17 cellular contexts compared by ENCODE assay signal in the genomic region with DNA sequence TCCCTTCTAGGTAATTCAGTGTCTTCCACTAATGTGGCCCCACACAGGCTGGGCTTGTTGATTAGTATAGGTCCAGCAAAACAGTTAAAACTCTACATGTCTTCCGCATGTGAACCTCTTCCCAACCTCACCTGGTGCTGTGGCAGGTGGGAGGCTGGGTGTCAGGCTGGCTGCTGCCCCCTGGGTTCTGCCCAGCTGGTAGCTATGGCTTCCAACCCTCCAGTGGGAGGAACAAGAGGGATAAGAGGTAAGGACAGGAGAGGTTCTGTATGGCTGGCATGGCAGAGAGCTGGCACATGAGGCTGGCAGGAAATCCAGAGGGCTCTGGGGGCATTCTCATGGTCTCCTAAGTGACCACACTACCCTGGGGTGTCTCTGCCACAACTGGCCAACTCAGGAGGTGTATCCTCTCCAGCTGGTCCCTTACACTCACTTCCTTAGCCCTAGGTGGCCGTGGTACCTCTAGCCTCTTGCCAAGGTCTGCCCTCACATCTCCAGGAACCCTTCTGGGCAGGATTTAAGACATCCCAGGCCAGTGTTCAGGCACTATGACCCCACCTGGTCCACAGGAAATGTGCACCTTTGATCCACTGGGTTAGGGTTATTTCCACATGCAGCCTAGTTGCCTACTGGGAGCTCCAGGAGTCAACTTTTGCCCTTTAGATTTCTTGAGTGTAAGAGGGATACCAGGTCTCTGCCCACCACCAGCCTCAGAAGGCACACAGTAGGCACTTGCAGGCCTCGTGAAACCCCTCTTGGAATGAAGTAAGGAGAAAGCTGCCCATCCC. TPM values are rescaled to one million over a fixed set of nuclear protein-coding genes. Genes with fewer than 3 reads are reported as not detected.
DNase-seq lines count a peak whose midpoint lies in the region; ATAC-seq and TF ChIP-seq lines count a peak whose summit lies in the region.
"Had no signal": no experiment of that assay in that cellular context is flagged by ENCODE, and none has a peak within 500 bp of the region (broad histone marks: within the 10 kb centered on the region; RNA-seq: fewer than 3 reads in every experiment).

No MANE protein-coding gene starts in this region.

- no peak overlapping the region for H3K4me3 Mint-ChIP-seq in activated CD4-positive, alpha-beta T cell treated with anti-CD3 and anti-CD28 coated beads, Interleukin-2, amount 10 ng/mL, durations not matched to agents 24 days and 14 days
- H3K4me3 Mint-ChIP-seq: GM23338 had no signal

- 75 to 92% (median 84%) methylated on average over 3 of the region's 3 CpGs for WGBS in spleen, 5 donors

- peak; percentile 47 for DNase-seq in activated CD4-positive, alpha-beta T cell treated with anti-CD3 and anti-CD28 coated beads, Interleukin-2, amount 10 ng/mL, durations not matched to agents 24 days and 14 days
- DNase-seq in activated CD4-positive, alpha-beta T cell treated with anti-CD3 and anti-CD28 coated beads, Interleukin-2, amount 50 U/mL, for 48 hours: no peak
- DNase-seq in H4 (ENCODE audit: low spot score) (peak; percentile 2), islet precursor cell (peak; percentile 15), spleen (peak; percentile 41), NCI-H146 (lab: John Stamatoyannopoulos, UW) (no peak), NCI-H524 (lab: John Stamatoyannopoulos, UW) (no peak)
- DNase-seq: C1 segment of cervical spinal cord, DMS 273 treated with DMSO at 0.1 percent for 48 hours, KBM-7, NCI-H1092, NCI-H187, NCI-H446 treated with DMSO at 0.1 percent for 48 hours, NCI-H774 had no signal

- peaks cover 46% of the 10 kb centered on the region for H3K36me3 Mint-ChIP-seq in activated CD4-positive, alpha-beta T cell treated with anti-CD3 and anti-CD28 coated beads, Interleukin-2, amount 10 ng/mL, durations not matched to agents 24 days and 14 days (ENCODE audit: low read depth)

- H3K4me1 ChIP-seq in spleen: peaks cover 2 to 10% (median 5%) of the 10 kb centered on the region in 6 donors

- H3K9me3 Mint-ChIP-seq in activated CD4-positive, alpha-beta T cell treated with anti-CD3 and anti-CD28 coated beads, Interleukin-2, amount 10 ng/mL, durations not matched to agents 24 days and 14 days: peaks cover 11% of the 10 kb centered on the region
- H3K9me3 Mint-ChIP-seq: GM23338 had no signal

- no peak overlapping the region for H3K27ac Mint-ChIP-seq in activated CD4-positive, alpha-beta T cell treated with anti-CD3 and anti-CD28 coated beads, Interleukin-2, amount 10 ng/mL, durations not matched to agents 24 days and 14 days
- H3K27ac Mint-ChIP-seq: GM23338 had no signal

- ATAC-seq in esophagus mucosa: no peak
- ATAC-seq: GM23338, Panc1 had no signal

- no peaks in the 10 kb centered on the region for H3K27me3 Mint-ChIP-seq in activated CD4-positive, alpha-beta T cell treated with anti-CD3 and anti-CD28 coated beads, Interleukin-2, amount 10 ng/mL, durations not matched to agents 24 days and 14 days

- peaks cover 0 to 5% (median 0%) of the 10 kb centered on the region in 6 donors for H3K36me3 ChIP-seq in spleen

- no peak overlapping the region for H3K4me3 ChIP-seq in spleen
- H3K4me3 ChIP-seq: GM23338 had no signal

- peaks cover 8% of the 10 kb centered on the region for H3K4me1 Mint-ChIP-seq in activated CD4-positive, alpha-beta T cell treated with anti-CD3 and anti-CD28 coated beads, Interleukin-2, amount 10 ng/mL, durations not matched to agents 24 days and 14 days

- intact Hi-C loops in activated CD4-positive, alpha-beta T cell treated with anti-CD3 and anti-CD28 coated beads, Interleukin-2, amount 10 ng/mL, durations not matched to agents 24 days and 14 days (cut with micrococcal nuclease): no loop called here
- intact Hi-C loops in spleen (cut with DNase I; ENCODE audit: low total_unique reads): no loop called here

- peaks cover 0 to 32% (median 26%) of the 10 kb centered on the region in 8 donors for H3K9me3 ChIP-seq in spleen

- H3K27me3 ChIP-seq in spleen (replicated peaks in 1 of 7): no peaks in the 10 kb centered on the region

- no peak for TF ChIP-seq CTCF in spleen (IDR thresholded peaks at IDR 0.05 in 8 of 11, conservative IDR thresholded peaks at IDR 0.05 in 3 of 11)

- H3K27ac ChIP-seq in spleen: no peak overlapping the region

- no peak for TF ChIP-seq POLR2A in spleen (IDR thresholded peaks at IDR 0.05)

RNA-seq across cellular contexts. Expression of a gene that starts 41.7 kb away (rescaled TPM):
- total RNA-seq in activated CD4-positive, alpha-beta T cell treated with anti-CD3 and anti-CD28 coated beads, Interleukin-2, amount 10 ng/mL, durations not matched to agents 24 days and 14 days: 25.8 and 26.0 TPM in 2 replicates
- 10.8 and 12.9 TPM in 2 replicates for total RNA-seq in H4 (2014; rRNA removed; shearing (Covaris generic))
- total RNA-seq in spleen: 10 to 100 TPM; 11.2 to 28.5 (median 14.0) TPM
- polyA plus RNA-seq in spleen: 1 to 10 TPM in 2 of 3 donors, under 1 TPM in 1; 0.96 to 5.4 (median 2.8) TPM
- 1.1 TPM for total RNA-seq in esophagus mucosa

Comparison
In these comparisons a context has a peak if more than half of its experiments do, and no peak if none do; other contexts are left out.
1. DNase-seq: peak in activated CD4-positive, alpha-beta T cell treated with anti-CD3 and anti-CD28 coated beads, Interleukin-2, amount 10 ng/mL, durations not matched to agents 24 days and 14 days (single experiment), H4 (single experiment), islet precursor cell (single experiment) and spleen (single experiment); none in activated CD4-positive, alpha-beta T cell treated with anti-CD3 and anti-CD28 coated beads, Interleukin-2, amount 50 U/mL, for 48 hours (0 of 2), NCI-H146 (single experiment) and NCI-H524 (0 of 2).